Comparison of ENCODE assay signal across 8 cellular contexts in genomic region chr10:13891542-13892431, GRCh38.
DNase-seq lines count a peak whose midpoint lies in the region; ATAC-seq and TF ChIP-seq lines count a peak whose summit lies in the region.

No MANE protein-coding gene starts in this region.

- H2AK5ac ChIP-seq in mesenchymal stem cell (ENCODE audit: low read length, severe bottlenecking), result no peak overlapping the region

- DNase-seq in ELR (ENCODE audit: low read depth) (peak; percentile 72), NCI-H526 treated with DMSO at 0.1 percent for 48 hours (lab: John Stamatoyannopoulos, UW) (peak; percentile 28), dorsolateral prefrontal cortex (peak in 1 of 10 donors; percentile 67), mesenchymal stem cell (no peak), upper lobe of right lung (peak; percentile 79), superior temporal gyrus (ENCODE audit: extremely low spot score) (no peak), Caco-2 (no peak)

- H3K9me3 ChIP-seq in mesenchymal stem cell (ENCODE audit: control insufficient read depth, low read length) (no peaks in the 10 kb centered on the region), upper lobe of right lung (no peaks in the 10 kb centered on the region), Caco-2 (no peaks in the 10 kb centered on the region; the same call in 1 of the 2 replicates)

- no peak overlapping the region for H2BK5ac ChIP-seq in mesenchymal stem cell (ENCODE audit: low read depth, low read length, poor library complexity, severe bottlenecking)

- CTCF ChIA-PET in Caco-2 (lab: Charles Lee), result no interaction called here

- peak overlapping the region; percentile 92 for H4K8ac ChIP-seq in mesenchymal stem cell (ENCODE audit: low read length)

- peak overlapping the region; percentile 90 to 91 for H3K18ac ChIP-seq in mesenchymal stem cell (ENCODE audit: low read depth in 1 of 2, low read length in 2 of 2)

- H3K27ac ChIP-seq in dorsolateral prefrontal cortex (peak overlapping the region in 54 of 59 donors; percentile 15 to 87 (median 70)), mesenchymal stem cell (ENCODE audit: low read length, poor library complexity, severe bottlenecking) (peak overlapping the region; percentile 2), upper lobe of right lung (peak overlapping the region; percentile 66)

- intact Hi-C loops in dorsolateral prefrontal cortex (cut with DNase I), result no loop called here
- intact Hi-C loops in upper lobe of right lung (cut with DNase I), result no loop called here
- intact Hi-C loops in Caco-2 (cut with micrococcal nuclease; ENCODE audit: unreplicated experiment), result no loop called here

- H3K4me3 ChIP-seq in dorsolateral prefrontal cortex (peak overlapping the region; percentile 36 to 76 (median 61)), mesenchymal stem cell (ENCODE audit: insufficient read depth in 1 of 2, low read depth in 1 of 2, low read length in 2 of 2) (peak overlapping the region; percentile 67 to 86), upper lobe of right lung (peak overlapping the region; percentile 58), Caco-2 (ENCODE audit: low read depth, low read length) (no peak overlapping the region)

- peaks cover 0 to 11% (median 0%) of the 10 kb centered on the region in 45 donors for H3K27me3 ChIP-seq in dorsolateral prefrontal cortex
- H3K27me3 ChIP-seq in mesenchymal stem cell (ENCODE audit: control insufficient read depth in 1 of 2, insufficient read depth in 1 of 2, low read length in 2 of 2), result no peaks in the 10 kb centered on the region
- H3K27me3 ChIP-seq in upper lobe of right lung, result peaks cover 19% of the 10 kb centered on the region
- H3K27me3 ChIP-seq in Caco-2 (replicated peaks; ENCODE audit: control insufficient read depth, insufficient read depth, low read length), result no peaks in the 10 kb centered on the region; the same call in 1 of the 2 replicates

- H3K4ac ChIP-seq in mesenchymal stem cell (ENCODE audit: low read depth in 1 of 2, low read length in 2 of 2), result peak overlapping the region; percentile 76 to 88

- no peak overlapping the region for H3K27ac Mint-ChIP-seq in Caco-2 (ENCODE audit: unreplicated experiment)

- POLR2A ChIA-PET in Caco-2 (lab: Charles Lee), result no interaction called here

- H3K4me1 ChIP-seq in mesenchymal stem cell (ENCODE audit: control insufficient read depth, insufficient read depth, low read depth, low read length) (peaks cover 8% of the 10 kb centered on the region), upper lobe of right lung (no peaks in the 10 kb centered on the region), Caco-2 (0 out of 2 replicates have a peak, but pooled peaks cover 2% of the 10 kb centered on the region)

- peak overlapping the region; percentile 44 for H4K91ac ChIP-seq in mesenchymal stem cell (ENCODE audit: low read length)

- no peaks in the 10 kb centered on the region for H3K9me3 Mint-ChIP-seq in Caco-2 (ENCODE audit: unreplicated experiment)

- peak overlapping the region; percentile 84 for H3K4me2 ChIP-seq in mesenchymal stem cell (ENCODE audit: low read length, poor library complexity, severe bottlenecking)

- H3K36me3 Mint-ChIP-seq in Caco-2 (ENCODE audit: insufficient read depth, unreplicated experiment), result no peaks in the 10 kb centered on the region

- no peaks in the 10 kb centered on the region for H3K4me1 Mint-ChIP-seq in Caco-2 (ENCODE audit: low read depth, unreplicated experiment)

- H2BK12ac ChIP-seq in mesenchymal stem cell (ENCODE audit: low read length in 2 of 2), result peak overlapping the region; percentile 71 to 73

- H3K9ac ChIP-seq in mesenchymal stem cell (ENCODE audit: low read length), result peak overlapping the region; percentile 87

- H2BK120ac ChIP-seq in mesenchymal stem cell (ENCODE audit: low read depth, low read length), result peak overlapping the region; percentile 100

- WGBS in mesenchymal stem cell, result 1% methylated on average over 76 of the region's 95 CpGs

- no TSS peak for BruUV-seq in Caco-2 (replicated peaks; lab: Mats Ljungman, UMichigan)

- peak; percentile 75 for ATAC-seq in upper lobe of right lung
- ATAC-seq in GM21737 (IDR thresholded peaks at IDR 0.05; ENCODE audit: unreplicated experiment), result no peak

- peaks cover 28% of the 10 kb centered on the region for H3K27me3 Mint-ChIP-seq in Caco-2 (ENCODE audit: insufficient read depth, unreplicated experiment)

- TF ChIP-seq CTCF in dorsolateral prefrontal cortex (IDR thresholded peaks at IDR 0.05 in 54 of 56, conservative IDR thresholded peaks at IDR 0.05 in 2 of 56; ENCODE audit: low read depth in 1 of 56, partially characterized antibody in 56 of 56) (no peak), upper lobe of right lung (IDR thresholded peaks at IDR 0.05) (no peak), Caco-2 (IDR thresholded peaks at IDR 0.05; ENCODE audit: insufficient read depth in 1 of 2, low read depth in 1 of 2, low read length in 1 of 2, severe bottlenecking in 1 of 2, unreplicated experiment in 1 of 2) (no peak)

- H2BK15ac ChIP-seq in mesenchymal stem cell (ENCODE audit: low read depth, poor library complexity, severe bottlenecking), result peak overlapping the region; percentile 92

- H2AFZ ChIP-seq in mesenchymal stem cell (ENCODE audit: low read depth, low read length), result peak overlapping the region; percentile 32

- H3K4me3 Mint-ChIP-seq in Caco-2 (ENCODE audit: unreplicated experiment), result no peak overlapping the region

- H3K36me3 ChIP-seq in mesenchymal stem cell (ENCODE audit: control insufficient read depth in 1 of 2, insufficient read depth in 2 of 2, low read depth in 1 of 2, low read length in 2 of 2) (no peaks in the 10 kb centered on the region), upper lobe of right lung (no peaks in the 10 kb centered on the region), Caco-2 (ENCODE audit: control insufficient read depth, insufficient read depth, low read length) (no peaks in the 10 kb centered on the region)

- peaks cover 8% of the 10 kb centered on the region for H3K79me1 ChIP-seq in mesenchymal stem cell (replicated peaks; ENCODE audit: low read length, poor library complexity, severe bottlenecking)

- peak overlapping the region in 1 of 2 experiments; percentile 26 for H3K14ac ChIP-seq in mesenchymal stem cell (ENCODE audit: low read length in 2 of 2)

- peak overlapping the region; percentile 43 to 54 for H3K23ac ChIP-seq in mesenchymal stem cell (ENCODE audit: low read length in 2 of 2)

Comparison
In these comparisons a context has a peak if more than half of its experiments do, and no peak if none do; other contexts are left out.
1. DNase-seq: peak in ELR (single experiment), NCI-H526 treated with DMSO at 0.1 percent for 48 hours (single experiment) and upper lobe of right lung (single experiment); none in mesenchymal stem cell (single experiment), superior temporal gyrus (single experiment) and Caco-2 (0 of 2).
2. H3K27ac ChIP-seq: peak in every context shown above with its lines; median percentile 70 in dorsolateral prefrontal cortex; 66 in upper lobe of right lung; 2 in mesenchymal stem cell.